30 cellular contexts compared by ENCODE assay signal in genomic region chr10:63922714-63923317, GRCh38.
A peak's percentile ranks its signal among the peaks of the same experiment; 100 is the strongest.
DNase-seq lines count a peak whose midpoint lies in the region; ATAC-seq, FAIRE-seq and TF ChIP-seq lines count a peak whose summit lies in the region.
"Had no signal": no experiment of that assay in that cellular context is flagged by ENCODE, and none has a peak within 500 bp of the region (broad histone marks: within the 10 kb centered on the region; RNA-seq: fewer than 3 reads in every experiment).

No MANE protein-coding gene starts in this region.

- no peak overlapping the region for H3K4me3 ChIP-seq in HepG2 (replicated peaks in 1 of 3; ENCODE audit: insufficient read depth in 1 of 3, low read depth in 2 of 3, low read length in 3 of 3)
- no peak overlapping the region for H3K4me3 ChIP-seq in testis
- H3K4me3 ChIP-seq: A549, gastrocnemius medialis, hepatocyte, prostate gland, uterus had no signal

- in situ Hi-C loops in HepG2 (cut with HindIII; ENCODE audit: extremely low pct_ligation_motif_present, low pct_unique_long_range_greater_than_20kb) = no loop called here

- DNase-seq in NCI-H82 (lab: John Stamatoyannopoulos, UW) (peak; percentile 24), NCI-H82 treated with DMSO at 0.1 percent for 48 hours (lab: John Stamatoyannopoulos, UW; ENCODE audit: unreplicated experiment) (no peak), NCI-H748 treated with DMSO at 0.1 percent for 48 hours (lab: John Stamatoyannopoulos, UW) (peak; percentile 62), HepG2 (ENCODE audit: low spot score) (peak; percentile 37), COLO829 (ENCODE audit: low spot score) (no peak), GM19239 (ENCODE audit: insufficient read length, low spot score) (no peak), testis (no peak), NCI-H1048 (lab: John Stamatoyannopoulos, UW) (no peak)
- DNase-seq: activated CD8-positive, alpha-beta memory T cell treated with anti-CD3 and anti-CD28 coated beads, Interleukin-2, amount 10 ng/mL, durations not matched to agents 7 days and 5 days; activated naive CD4-positive, alpha-beta T cell; activated T-cell treated with anti-CD3 and anti-CD28 coated beads, Interleukin-2, amount 50 U/mL, for 48 hours; AML-193; CD4-positive, alpha-beta T cell; dermis blood vessel endothelial cell; gastrocnemius medialis; HFFc6; left cardiac atrium; NCI-H1694 treated with DMSO at 0.1 percent for 48 hours; NCI-H2227 treated with DMSO at 0.1 percent for 48 hours; NK-92 treated with Interleukin-12 subunit alpha and Interleukin-12 subunit beta, amount 100 ng/mL, for 24 hours; SHP77; stimulated activated CD4-positive, alpha-beta T cell treated with anti-CD3 and anti-CD28 coated beads, Interleukin-15, amount 100 ng/mL, for 24 hours; stimulated activated naive CD4-positive, alpha-beta T cell treated with Interleukin-2 at 50 U/mL for 16 hours; T-helper 9 cell; uterus had no signal

- no TSS peak for BruUV-seq in HepG2 (replicated peaks; lab: Mats Ljungman, UMichigan)

- no peaks in the 10 kb centered on the region for H4K20me1 ChIP-seq in HepG2 (ENCODE audit: insufficient read depth, low read length)

- H3K4me2 ChIP-seq in HepG2 (ENCODE audit: low read depth, low read length) = no peak overlapping the region
- H3K4me2 ChIP-seq: A549, hepatocyte had no signal

- H3K36me3 ChIP-seq in HepG2 (replicated peaks in 1 of 2; ENCODE audit: control insufficient read depth in 1 of 2, insufficient read depth in 2 of 2, low read length in 2 of 2) (no peaks in the 10 kb centered on the region), testis (ENCODE audit: low read depth, missing control alignments) (no peaks in the 10 kb centered on the region)
- H3K36me3 ChIP-seq: gastrocnemius medialis, neutrophil, prostate gland, uterus had no signal

- POLR2A ChIA-PET in HepG2 (lab: Yijun Ruan, JAX) = no interaction called here

- no peak for TF ChIP-seq POLR2A in HepG2 (IDR thresholded peaks at IDR 0.05; ENCODE audit: insufficient read depth in 1 of 2, low read depth in 2 of 2, low read length in 2 of 2)
- TF ChIP-seq POLR2A in testis (IDR thresholded peaks at IDR 0.05) = no peak

- no peak for TF ChIP-seq RAD21 in HepG2 (CRISPR knock-in tag; IDR thresholded peaks at IDR 0.05)

- FAIRE-seq in HepG2 (lab: Jason Lieb, UNC) (no peak), GM19239 (lab: Jason Lieb, UNC) (no peak)
- FAIRE-seq: A549, endometrium had no signal

- intact Hi-C loops in HepG2 (cut with micrococcal nuclease; ENCODE audit: unreplicated experiment) = no loop called here
- intact Hi-C loops in testis (cut with DNase I; ENCODE audit: low total_unique reads) = no loop called here

- H3K27me3 ChIP-seq in HepG2 (ENCODE audit: control insufficient read depth in 1 of 2, insufficient read depth in 2 of 2, low read length in 2 of 2) = no peaks in the 10 kb centered on the region
- H3K27me3 ChIP-seq in testis = no peaks in the 10 kb centered on the region
- H3K27me3 ChIP-seq: gastrocnemius medialis, hepatocyte, neutrophil, uterus had no signal

- H3K4me1 ChIP-seq in HepG2 (ENCODE audit: insufficient read depth, low read length) (peaks cover 16% of the 10 kb centered on the region), testis (no peaks in the 10 kb centered on the region)
- H3K4me1 ChIP-seq: A549, gastrocnemius medialis, prostate gland, uterus had no signal

- CTCF ChIA-PET in HepG2 (lab: Yijun Ruan, JAX; ENCODE audit: low intra/inter-chr PET ratio, low total read pairs) = no interaction called here

- no peak overlapping the region for H2AFZ ChIP-seq in HepG2 (ENCODE audit: low read length)
- H2AFZ ChIP-seq: hepatocyte had no signal

- no peak overlapping the region for H3K9ac ChIP-seq in HepG2 (ENCODE audit: insufficient read depth, low read depth, low read length)

- no peaks in the 10 kb centered on the region for H3K9me3 ChIP-seq in HepG2 (ENCODE audit: low read length)
- H3K9me3 ChIP-seq in testis = no peaks in the 10 kb centered on the region
- H3K9me3 ChIP-seq: A549, gastrocnemius medialis, neutrophil, prostate gland, uterus had no signal

- WGBS in HepG2 (ENCODE audit: low lambda C conversion rate) = 0% methylated on average over 5 of the region's 5 CpGs
- 50 to 81% methylated on average over 5 of the region's 5 CpGs for WGBS in testis, 2 donors

- ATAC-seq in HepG2 = peak; percentile 55
- ATAC-seq: A549; activated CD8-positive, alpha-beta memory T cell treated with anti-CD3 and anti-CD28 coated beads, Interleukin-2, amount 10 ng/mL, durations not matched to agents 7 days and 5 days; gastrocnemius medialis; left cardiac atrium had no signal

- no peaks in the 10 kb centered on the region for H3K79me2 ChIP-seq in HepG2 (ENCODE audit: insufficient read depth, low read length)
- H3K79me2 ChIP-seq: hepatocyte had no signal

- no peak for TF ChIP-seq CTCF in HepG2 (CRISPR knock-in tag; IDR thresholded peaks at IDR 0.05)
- TF ChIP-seq CTCF in testis (IDR thresholded peaks at IDR 0.05) = no peak

- no peak overlapping the region for H3K27ac ChIP-seq in HepG2 (ENCODE audit: extremely low read length, insufficient read depth, low read length)
- no peak overlapping the region for H3K27ac ChIP-seq in testis
- H3K27ac ChIP-seq: A549, gastrocnemius medialis, hepatocyte, neutrophil, prostate gland, uterus had no signal

- TF ChIP-seq EP300 in HepG2 (IDR thresholded peaks at IDR 0.05; ENCODE audit: low read depth in 2 of 2, low read length in 2 of 2) (no peak), HepG2 (CRISPR knock-in tag; IDR thresholded peaks at IDR 0.05; ENCODE audit: borderline replicate concordance) (no peak)

TF ChIP-seq in HepG2, 621 proteins besides CTCF, POLR2A, EP300 and RAD21:
- TF ChIP-seq ZNF776 (CRISPR knock-in tag; IDR thresholded peaks at IDR 0.05) (no peak), ZNF549 (CRISPR knock-in tag; IDR thresholded peaks at IDR 0.05) (no peak), ZNF496 (CRISPR knock-in tag; IDR thresholded peaks at IDR 0.05; ENCODE audit: insufficient replicate concordance) (no peak), NFRKB (IDR thresholded peaks at IDR 0.05) (no peak)
- TF ChIP-seq, protein P1, sequence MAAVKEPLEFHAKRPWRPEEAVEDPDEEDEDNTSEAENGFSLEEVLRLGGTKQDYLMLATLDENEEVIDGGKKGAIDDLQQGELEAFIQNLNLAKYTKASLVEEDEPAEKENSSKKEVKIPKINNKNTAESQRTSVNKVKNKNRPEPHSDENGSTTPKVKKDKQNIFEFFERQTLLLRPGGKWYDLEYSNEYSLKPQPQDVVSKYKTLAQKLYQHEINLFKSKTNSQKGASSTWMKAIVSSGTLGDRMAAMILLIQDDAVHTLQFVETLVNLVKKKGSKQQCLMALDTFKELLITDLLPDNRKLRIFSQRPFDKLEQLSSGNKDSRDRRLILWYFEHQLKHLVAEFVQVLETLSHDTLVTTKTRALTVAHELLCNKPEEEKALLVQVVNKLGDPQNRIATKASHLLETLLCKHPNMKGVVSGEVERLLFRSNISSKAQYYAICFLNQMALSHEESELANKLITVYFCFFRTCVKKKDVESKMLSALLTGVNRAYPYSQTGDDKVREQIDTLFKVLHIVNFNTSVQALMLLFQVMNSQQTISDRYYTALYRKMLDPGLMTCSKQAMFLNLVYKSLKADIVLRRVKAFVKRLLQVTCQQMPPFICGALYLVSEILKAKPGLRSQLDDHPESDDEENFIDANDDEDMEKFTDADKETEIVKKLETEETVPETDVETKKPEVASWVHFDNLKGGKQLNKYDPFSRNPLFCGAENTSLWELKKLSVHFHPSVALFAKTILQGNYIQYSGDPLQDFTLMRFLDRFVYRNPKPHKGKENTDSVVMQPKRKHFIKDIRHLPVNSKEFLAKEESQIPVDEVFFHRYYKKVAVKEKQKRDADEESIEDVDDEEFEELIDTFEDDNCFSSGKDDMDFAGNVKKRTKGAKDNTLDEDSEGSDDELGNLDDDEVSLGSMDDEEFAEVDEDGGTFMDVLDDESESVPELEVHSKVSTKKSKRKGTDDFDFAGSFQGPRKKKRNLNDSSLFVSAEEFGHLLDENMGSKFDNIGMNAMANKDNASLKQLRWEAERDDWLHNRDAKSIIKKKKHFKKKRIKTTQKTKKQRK (IDR thresholded peaks at IDR 0.05; ENCODE audit: low read length) = no peak

Comparison
In these comparisons a context has a peak if more than half of its experiments do, and no peak if none do; other contexts are left out.
1. DNase-seq: peak in NCI-H82 (single experiment), NCI-H748 treated with DMSO at 0.1 percent for 48 hours (single experiment) and HepG2 (single experiment); none in NCI-H82 treated with DMSO at 0.1 percent for 48 hours (single experiment), COLO829 (single experiment), GM19239 (single experiment), testis (single experiment) and NCI-H1048 (single experiment).